Comparison of ENCODE assay signal across 4 cellular contexts in the genomic region with DNA sequence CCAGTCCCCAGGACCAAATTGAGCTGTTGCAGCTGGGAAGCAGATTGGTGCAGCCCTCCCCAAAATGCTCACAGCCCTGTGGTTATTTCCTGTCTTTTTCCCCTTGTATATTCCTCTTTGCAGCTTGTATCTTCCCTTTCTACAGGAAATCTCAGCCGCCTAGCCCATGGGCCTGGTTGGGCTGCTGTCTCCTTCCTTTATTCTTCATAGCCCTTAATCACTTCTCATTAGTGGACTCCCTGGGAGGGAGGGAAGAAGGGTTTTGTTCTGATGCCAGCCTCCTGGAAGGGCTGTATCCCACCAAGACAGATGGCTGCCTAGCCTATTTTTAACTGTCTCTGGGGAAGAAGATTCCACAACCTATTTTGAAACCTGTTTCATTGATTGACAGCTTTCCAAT. TPM values are rescaled to one million over a fixed set of nuclear protein-coding genes. Genes with fewer than 3 reads are reported as not detected.
"Had no signal": no experiment of that assay in that cellular context is flagged by ENCODE, and none has a peak within 500 bp of the region (broad histone marks: within the 10 kb centered on the region; RNA-seq: fewer than 3 reads in every experiment).

No MANE protein-coding gene starts in this region.

RNA-seq across cellular contexts. Expression of a gene that starts 32.5 kb away (rescaled TPM):
- total RNA-seq: aorta, bronchial epithelial cell, cardiac septum, chondrocyte had no signal
